In the genomic region with DNA sequence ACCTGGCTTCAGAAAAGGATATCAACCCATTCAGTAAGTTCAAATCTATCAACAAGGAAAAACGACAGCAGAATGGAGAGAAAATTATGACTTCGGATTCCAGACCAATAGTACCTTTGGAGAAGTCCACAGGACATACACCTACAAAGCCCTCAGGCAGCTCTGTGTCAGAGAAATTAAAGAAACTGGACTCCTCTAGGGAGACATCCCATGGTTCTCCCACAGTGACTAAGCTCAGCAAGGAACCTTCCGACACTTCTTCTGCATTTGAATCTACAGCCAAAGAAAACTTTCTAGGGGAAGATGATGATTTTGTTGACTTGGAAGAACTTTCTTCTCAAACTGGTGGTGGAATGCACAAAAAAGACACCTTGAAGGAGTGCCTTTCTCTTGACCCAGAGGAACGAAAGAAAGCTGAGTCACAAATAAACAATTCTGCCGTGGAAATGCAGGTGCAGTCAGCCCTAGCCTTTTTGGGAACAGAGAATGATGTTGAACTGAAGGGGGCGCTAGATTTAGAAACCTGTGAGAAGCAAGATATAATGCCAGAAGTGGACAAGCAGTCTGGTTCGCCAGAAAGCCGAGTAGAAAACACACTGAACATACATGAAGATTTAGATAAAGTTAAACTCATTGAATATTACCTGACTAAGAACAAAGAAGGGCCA, we compare ENCODE assay signal across 1 cellular context.
TF ChIP-seq lines count a peak whose summit lies in the region.

No MANE protein-coding gene starts in this region.

TF ChIP-seq in SK-N-SH, 30 proteins besides CTCF, POLR2A, EP300 and RAD21 (continued from another document):
- TF ChIP-seq, protein P1, sequence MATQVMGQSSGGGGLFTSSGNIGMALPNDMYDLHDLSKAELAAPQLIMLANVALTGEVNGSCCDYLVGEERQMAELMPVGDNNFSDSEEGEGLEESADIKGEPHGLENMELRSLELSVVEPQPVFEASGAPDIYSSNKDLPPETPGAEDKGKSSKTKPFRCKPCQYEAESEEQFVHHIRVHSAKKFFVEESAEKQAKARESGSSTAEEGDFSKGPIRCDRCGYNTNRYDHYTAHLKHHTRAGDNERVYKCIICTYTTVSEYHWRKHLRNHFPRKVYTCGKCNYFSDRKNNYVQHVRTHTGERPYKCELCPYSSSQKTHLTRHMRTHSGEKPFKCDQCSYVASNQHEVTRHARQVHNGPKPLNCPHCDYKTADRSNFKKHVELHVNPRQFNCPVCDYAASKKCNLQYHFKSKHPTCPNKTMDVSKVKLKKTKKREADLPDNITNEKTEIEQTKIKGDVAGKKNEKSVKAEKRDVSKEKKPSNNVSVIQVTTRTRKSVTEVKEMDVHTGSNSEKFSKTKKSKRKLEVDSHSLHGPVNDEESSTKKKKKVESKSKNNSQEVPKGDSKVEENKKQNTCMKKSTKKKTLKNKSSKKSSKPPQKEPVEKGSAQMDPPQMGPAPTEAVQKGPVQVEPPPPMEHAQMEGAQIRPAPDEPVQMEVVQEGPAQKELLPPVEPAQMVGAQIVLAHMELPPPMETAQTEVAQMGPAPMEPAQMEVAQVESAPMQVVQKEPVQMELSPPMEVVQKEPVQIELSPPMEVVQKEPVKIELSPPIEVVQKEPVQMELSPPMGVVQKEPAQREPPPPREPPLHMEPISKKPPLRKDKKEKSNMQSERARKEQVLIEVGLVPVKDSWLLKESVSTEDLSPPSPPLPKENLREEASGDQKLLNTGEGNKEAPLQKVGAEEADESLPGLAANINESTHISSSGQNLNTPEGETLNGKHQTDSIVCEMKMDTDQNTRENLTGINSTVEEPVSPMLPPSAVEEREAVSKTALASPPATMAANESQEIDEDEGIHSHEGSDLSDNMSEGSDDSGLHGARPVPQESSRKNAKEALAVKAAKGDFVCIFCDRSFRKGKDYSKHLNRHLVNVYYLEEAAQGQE (IDR thresholded peaks at IDR 0.05; ENCODE audit: low read depth, low read length) = no peak
- TF ChIP-seq JUND (IDR thresholded peaks at IDR 0.05) = no peak
- TF ChIP-seq TCF12 (IDR thresholded peaks at IDR 0.05) = no peak
- no peak for TF ChIP-seq FOXM1 (IDR thresholded peaks at IDR 0.05; ENCODE audit: low read depth)
- TF ChIP-seq, protein P2, sequence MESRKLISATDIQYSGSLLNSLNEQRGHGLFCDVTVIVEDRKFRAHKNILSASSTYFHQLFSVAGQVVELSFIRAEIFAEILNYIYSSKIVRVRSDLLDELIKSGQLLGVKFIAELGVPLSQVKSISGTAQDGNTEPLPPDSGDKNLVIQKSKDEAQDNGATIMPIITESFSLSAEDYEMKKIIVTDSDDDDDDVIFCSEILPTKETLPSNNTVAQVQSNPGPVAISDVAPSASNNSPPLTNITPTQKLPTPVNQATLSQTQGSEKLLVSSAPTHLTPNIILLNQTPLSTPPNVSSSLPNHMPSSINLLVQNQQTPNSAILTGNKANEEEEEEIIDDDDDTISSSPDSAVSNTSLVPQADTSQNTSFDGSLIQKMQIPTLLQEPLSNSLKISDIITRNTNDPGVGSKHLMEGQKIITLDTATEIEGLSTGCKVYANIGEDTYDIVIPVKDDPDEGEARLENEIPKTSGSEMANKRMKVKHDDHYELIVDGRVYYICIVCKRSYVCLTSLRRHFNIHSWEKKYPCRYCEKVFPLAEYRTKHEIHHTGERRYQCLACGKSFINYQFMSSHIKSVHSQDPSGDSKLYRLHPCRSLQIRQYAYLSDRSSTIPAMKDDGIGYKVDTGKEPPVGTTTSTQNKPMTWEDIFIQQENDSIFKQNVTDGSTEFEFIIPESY (IDR thresholded peaks at IDR 0.05; ENCODE audit: borderline replicate concordance, low read depth) = no peak
